Comparison of ENCODE assay signal across 1 cellular context in the genomic region with DNA sequence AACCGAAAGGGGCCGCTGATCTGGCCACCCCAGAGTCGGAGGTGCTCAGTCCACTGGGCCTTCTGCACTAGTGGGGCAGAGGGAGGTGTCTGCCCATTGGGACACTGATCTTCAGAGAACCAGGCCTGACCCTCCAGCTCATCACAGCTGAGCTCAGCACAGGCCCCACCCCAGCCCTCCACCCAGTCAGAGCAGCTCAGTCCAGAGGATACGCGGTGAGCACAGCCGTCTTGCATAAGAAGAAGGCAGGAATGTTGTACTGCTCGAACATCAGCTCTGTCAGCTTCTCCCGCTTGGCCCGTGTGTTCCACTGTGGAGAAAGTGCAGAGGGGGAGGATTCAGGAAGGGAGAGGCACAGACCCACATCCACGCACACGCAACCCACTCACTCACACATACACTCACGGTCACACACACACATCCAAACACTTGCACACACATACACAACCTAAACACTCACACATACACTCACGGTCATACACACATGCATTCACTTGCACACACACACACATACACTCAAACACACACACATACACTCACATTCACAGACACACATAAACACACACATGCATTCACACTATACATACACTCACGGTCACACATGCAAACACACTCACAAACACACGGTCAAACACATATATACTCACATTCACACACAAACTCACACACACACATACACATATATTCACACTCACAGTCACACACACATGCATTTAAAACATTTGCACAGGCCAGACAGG.
TF ChIP-seq lines count a peak whose summit lies in the region.

No MANE protein-coding gene starts in this region.

TF ChIP-seq in HEK293, 187 proteins besides CTCF, POLR2A, EP300 and RAD21 (continued from another document):
- TF ChIP-seq, protein P1, sequence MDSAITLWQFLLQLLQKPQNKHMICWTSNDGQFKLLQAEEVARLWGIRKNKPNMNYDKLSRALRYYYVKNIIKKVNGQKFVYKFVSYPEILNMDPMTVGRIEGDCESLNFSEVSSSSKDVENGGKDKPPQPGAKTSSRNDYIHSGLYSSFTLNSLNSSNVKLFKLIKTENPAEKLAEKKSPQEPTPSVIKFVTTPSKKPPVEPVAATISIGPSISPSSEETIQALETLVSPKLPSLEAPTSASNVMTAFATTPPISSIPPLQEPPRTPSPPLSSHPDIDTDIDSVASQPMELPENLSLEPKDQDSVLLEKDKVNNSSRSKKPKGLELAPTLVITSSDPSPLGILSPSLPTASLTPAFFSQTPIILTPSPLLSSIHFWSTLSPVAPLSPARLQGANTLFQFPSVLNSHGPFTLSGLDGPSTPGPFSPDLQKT (IDR thresholded peaks at IDR 0.05; ENCODE audit: borderline replicate concordance, low read depth, low read length): no peak
- TF ChIP-seq WT1 (tag by site-specific recombination; IDR thresholded peaks at IDR 0.05) (no peak), ZNF521 (tag by site-specific recombination; IDR thresholded peaks at IDR 0.05) (no peak), ZBTB44 (tag by site-specific recombination; IDR thresholded peaks at IDR 0.05) (no peak), YY1 (tag by site-specific recombination; IDR thresholded peaks at IDR 0.05) (no peak), ZNF174 (tag by site-specific recombination; IDR thresholded peaks at IDR 0.05) (no peak), ZNF157 (tag by site-specific recombination; IDR thresholded peaks at IDR 0.05) (no peak), BCL11A (tag by site-specific recombination; IDR thresholded peaks at IDR 0.05; ENCODE audit: low read depth) (no peak), ZNF112 (tag by site-specific recombination; IDR thresholded peaks at IDR 0.05) (no peak), ZNF560 (tag by site-specific recombination; IDR thresholded peaks at IDR 0.05; ENCODE audit: borderline replicate concordance) (no peak), ZBTB20 (tag by site-specific recombination; IDR thresholded peaks at IDR 0.05) (no peak), ZNF146 (tag by site-specific recombination; IDR thresholded peaks at IDR 0.05) (no peak), ZNF23 (tag by site-specific recombination; IDR thresholded peaks at IDR 0.05; ENCODE audit: borderline replicate concordance) (no peak), ZFP37 (tag by site-specific recombination; IDR thresholded peaks at IDR 0.05) (no peak), ZNF24 (tag by site-specific recombination; IDR thresholded peaks at IDR 0.05) (no peak), ZSCAN4 (tag by site-specific recombination; IDR thresholded peaks at IDR 0.05) (peak; percentile 91), ZNF184 (tag by site-specific recombination; IDR thresholded peaks at IDR 0.05) (no peak), GLI4 (tag by site-specific recombination; IDR thresholded peaks at IDR 0.05) (no peak; the same call in 1 of the 2 replicates)
- TF ChIP-seq, protein P2, sequence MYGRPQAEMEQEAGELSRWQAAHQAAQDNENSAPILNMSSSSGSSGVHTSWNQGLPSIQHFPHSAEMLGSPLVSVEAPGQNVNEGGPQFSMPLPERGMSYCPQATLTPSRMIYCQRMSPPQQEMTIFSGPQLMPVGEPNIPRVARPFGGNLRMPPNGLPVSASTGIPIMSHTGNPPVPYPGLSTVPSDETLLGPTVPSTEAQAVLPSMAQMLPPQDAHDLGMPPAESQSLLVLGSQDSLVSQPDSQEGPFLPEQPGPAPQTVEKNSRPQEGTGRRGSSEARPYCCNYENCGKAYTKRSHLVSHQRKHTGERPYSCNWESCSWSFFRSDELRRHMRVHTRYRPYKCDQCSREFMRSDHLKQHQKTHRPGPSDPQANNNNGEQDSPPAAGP (tag by site-specific recombination; IDR thresholded peaks at IDR 0.05): no peak
- TF ChIP-seq, protein P3, sequence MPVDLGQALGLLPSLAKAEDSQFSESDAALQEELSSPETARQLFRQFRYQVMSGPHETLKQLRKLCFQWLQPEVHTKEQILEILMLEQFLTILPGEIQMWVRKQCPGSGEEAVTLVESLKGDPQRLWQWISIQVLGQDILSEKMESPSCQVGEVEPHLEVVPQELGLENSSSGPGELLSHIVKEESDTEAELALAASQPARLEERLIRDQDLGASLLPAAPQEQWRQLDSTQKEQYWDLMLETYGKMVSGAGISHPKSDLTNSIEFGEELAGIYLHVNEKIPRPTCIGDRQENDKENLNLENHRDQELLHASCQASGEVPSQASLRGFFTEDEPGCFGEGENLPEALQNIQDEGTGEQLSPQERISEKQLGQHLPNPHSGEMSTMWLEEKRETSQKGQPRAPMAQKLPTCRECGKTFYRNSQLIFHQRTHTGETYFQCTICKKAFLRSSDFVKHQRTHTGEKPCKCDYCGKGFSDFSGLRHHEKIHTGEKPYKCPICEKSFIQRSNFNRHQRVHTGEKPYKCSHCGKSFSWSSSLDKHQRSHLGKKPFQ (tag by site-specific recombination; IDR thresholded peaks at IDR 0.05): peak; percentile 66; the same call in 1 of the 2 replicates
